20 cellular contexts compared by ENCODE assay signal in the genomic region with DNA sequence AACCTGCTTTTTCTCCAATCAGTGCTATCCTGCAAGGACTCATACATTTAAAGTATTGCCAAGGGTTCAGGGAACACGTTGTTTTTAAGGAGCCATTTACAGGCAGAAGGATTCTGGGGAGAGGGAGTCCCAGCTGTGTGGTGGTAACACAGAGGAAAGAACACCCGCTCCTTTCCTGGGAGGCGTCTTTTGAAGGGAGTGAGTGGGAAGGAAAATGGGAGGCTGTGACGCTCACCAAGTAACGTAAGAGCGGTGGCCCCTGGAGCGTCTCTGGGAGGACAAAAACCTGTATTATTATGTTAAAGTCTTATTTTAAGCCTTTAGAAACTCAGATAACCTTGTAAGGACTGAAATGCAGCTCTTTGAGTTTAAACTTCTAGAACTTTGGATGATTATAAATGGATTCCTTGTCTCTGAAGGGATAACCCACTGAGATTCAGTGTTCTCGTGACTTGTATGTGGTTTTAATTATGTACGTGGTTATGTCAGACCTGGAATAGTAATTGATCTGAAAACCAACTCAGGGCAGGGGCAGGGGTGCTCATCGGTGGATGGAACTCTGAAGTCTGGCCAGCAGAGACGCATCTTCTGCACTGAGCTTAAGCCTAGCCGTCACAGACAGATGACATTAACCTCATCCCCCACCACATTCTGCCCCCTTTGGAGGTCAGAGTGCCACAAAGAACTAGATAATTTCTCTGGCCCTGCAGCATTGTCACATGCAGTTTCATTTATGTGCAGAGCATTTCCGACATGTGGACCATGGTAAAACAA. TPM values are rescaled to one million over a fixed set of nuclear protein-coding genes. Genes with fewer than 3 reads are reported as not detected.
DNase-seq lines count a peak whose midpoint lies in the region; ATAC-seq, FAIRE-seq and TF ChIP-seq lines count a peak whose summit lies in the region.
"Had no signal": no experiment of that assay in that cellular context is flagged by ENCODE, and none has a peak within 500 bp of the region (broad histone marks: within the 10 kb centered on the region; RNA-seq: fewer than 3 reads in every experiment).

No MANE protein-coding gene starts in this region.

- no peak overlapping the region for H3K4me3 ChIP-seq in CD4-positive, CD25-positive, alpha-beta regulatory T cell (ENCODE audit: low read depth, low read length)
- no peak overlapping the region for H3K4me3 ChIP-seq in NT2/D1 (ENCODE audit: insufficient read length, low read depth)
- H3K4me3 ChIP-seq: Peyer's patch had no signal

- H3K4me1 Mint-ChIP-seq in CD4-positive, CD25-positive, alpha-beta regulatory T cell: peaks cover 9 to 31% (median 14%) of the 10 kb centered on the region in 4 donors
- peaks cover 23% of the 10 kb centered on the region for H3K4me1 Mint-ChIP-seq in osteocyte (ENCODE audit: unreplicated experiment)
- no peaks in the 10 kb centered on the region for H3K4me1 Mint-ChIP-seq in activated T-helper 1 cell treated with anti-CD3 and anti-CD28 coated beads, Interleukin-12 subunit alpha, Interleukin-12 subunit beta, Interleukin-2, Interleukin-4 antibody, amounts not matched to agents 30 ng/mL and 10 ng/mL and 1 ng/mL, durations not matched to agents 14 hours and 24 hours and 36 hours (ENCODE audit: low read depth)

- no peak for FAIRE-seq in RCC 7860 (lab: Jason Lieb, UNC)
- FAIRE-seq: D721Med had no signal

- no peaks in the 10 kb centered on the region for H3K9me3 ChIP-seq in CD4-positive, CD25-positive, alpha-beta regulatory T cell (ENCODE audit: control insufficient read depth in 2 of 2, low read length in 2 of 2)
- H3K9me3 ChIP-seq in NT2/D1 (ENCODE audit: insufficient read depth, low read length): no peaks in the 10 kb centered on the region
- H3K9me3 ChIP-seq: BE2C, Peyer's patch had no signal

- H3K36me3 Mint-ChIP-seq in CD4-positive, CD25-positive, alpha-beta regulatory T cell: peaks cover 31% of the 10 kb centered on the region
- H3K36me3 Mint-ChIP-seq in osteocyte (ENCODE audit: unreplicated experiment): peaks cover 31% of the 10 kb centered on the region
- peaks cover 8% of the 10 kb centered on the region for H3K36me3 Mint-ChIP-seq in activated T-helper 1 cell treated with anti-CD3 and anti-CD28 coated beads, Interleukin-12 subunit alpha, Interleukin-12 subunit beta, Interleukin-2, Interleukin-4 antibody, amounts not matched to agents 30 ng/mL and 10 ng/mL and 1 ng/mL, durations not matched to agents 14 hours and 24 hours and 36 hours (ENCODE audit: low read depth)

- peaks cover 0 to 1% (median 0%) of the 10 kb centered on the region in 7 donors for H3K9me3 Mint-ChIP-seq in CD4-positive, CD25-positive, alpha-beta regulatory T cell
- no peaks in the 10 kb centered on the region for H3K9me3 Mint-ChIP-seq in osteocyte (ENCODE audit: unreplicated experiment)
- no peaks in the 10 kb centered on the region for H3K9me3 Mint-ChIP-seq in activated T-helper 1 cell treated with anti-CD3 and anti-CD28 coated beads, Interleukin-12 subunit alpha, Interleukin-12 subunit beta, Interleukin-2, Interleukin-4 antibody, amounts not matched to agents 30 ng/mL and 10 ng/mL and 1 ng/mL, durations not matched to agents 14 hours and 24 hours and 36 hours
- H3K9me3 Mint-ChIP-seq: CD4-positive, alpha-beta memory T cell had no signal

- TF ChIP-seq CTCF in osteocyte (IDR thresholded peaks at IDR 0.05): no peak
- TF ChIP-seq CTCF in omental fat pad (IDR thresholded peaks at IDR 0.05): no peak

- peak overlapping the region in 2 of 3 donors; percentile 9 to 85 for H3K27ac Mint-ChIP-seq in CD4-positive, CD25-positive, alpha-beta regulatory T cell
- peak overlapping the region; percentile 18 for H3K27ac Mint-ChIP-seq in osteocyte (ENCODE audit: unreplicated experiment)
- no peak overlapping the region for H3K27ac Mint-ChIP-seq in activated T-helper 1 cell treated with anti-CD3 and anti-CD28 coated beads, Interleukin-12 subunit alpha, Interleukin-12 subunit beta, Interleukin-2, Interleukin-4 antibody, amounts not matched to agents 30 ng/mL and 10 ng/mL and 1 ng/mL, durations not matched to agents 14 hours and 24 hours and 36 hours

- H3K27me3 ChIP-seq in CD4-positive, CD25-positive, alpha-beta regulatory T cell (ENCODE audit: control insufficient read depth, insufficient read depth, low read length): no peaks in the 10 kb centered on the region
- H3K27me3 ChIP-seq in NT2/D1 (ENCODE audit: insufficient read depth, insufficient read length): no peaks in the 10 kb centered on the region
- H3K27me3 ChIP-seq: BE2C, Peyer's patch had no signal

- H3K27ac ChIP-seq in CD4-positive, CD25-positive, alpha-beta regulatory T cell (ENCODE audit: insufficient read depth, low read length, poor library complexity, severe bottlenecking): no peak overlapping the region
- H3K27ac ChIP-seq: Peyer's patch had no signal

- H3K36me3 ChIP-seq in CD4-positive, CD25-positive, alpha-beta regulatory T cell (ENCODE audit: control insufficient read depth, insufficient read depth, low read length): peaks cover 45% of the 10 kb centered on the region
- H3K36me3 ChIP-seq in NT2/D1 (ENCODE audit: insufficient read depth, insufficient read length, low read length): peaks cover 76% of the 10 kb centered on the region

- no peak overlapping the region for H3K4me3 Mint-ChIP-seq in CD4-positive, CD25-positive, alpha-beta regulatory T cell
- no peak overlapping the region for H3K4me3 Mint-ChIP-seq in osteocyte (ENCODE audit: unreplicated experiment)
- H3K4me3 Mint-ChIP-seq in activated T-helper 1 cell treated with anti-CD3 and anti-CD28 coated beads, Interleukin-12 subunit alpha, Interleukin-12 subunit beta, Interleukin-2, Interleukin-4 antibody, amounts not matched to agents 30 ng/mL and 10 ng/mL and 1 ng/mL, durations not matched to agents 14 hours and 24 hours and 36 hours: no peak overlapping the region
- H3K4me3 Mint-ChIP-seq: CD4-positive, alpha-beta memory T cell had no signal

- H3K4me1 ChIP-seq in CD4-positive, CD25-positive, alpha-beta regulatory T cell (ENCODE audit: control insufficient read depth, insufficient read depth, low read length, poor library complexity, severe bottlenecking): peaks cover 6% of the 10 kb centered on the region
- peaks cover 2% of the 10 kb centered on the region for H3K4me1 ChIP-seq in NT2/D1 (ENCODE audit: insufficient read depth, insufficient read length)
- H3K4me1 ChIP-seq: BE2C, Peyer's patch had no signal

- intact Hi-C loops in activated T-helper 1 cell treated with anti-CD3 and anti-CD28 coated beads, Interleukin-12 subunit alpha, Interleukin-12 subunit beta, Interleukin-2, Interleukin-4 antibody, amounts not matched to agents 30 ng/mL and 10 ng/mL and 1 ng/mL, durations not matched to agents 14 hours and 24 hours and 36 hours (cut with micrococcal nuclease): no loop called here

- no peak for ATAC-seq in CD4-positive, CD25-positive, alpha-beta regulatory T cell (ENCODE audit: low read depth in 2 of 2)
- ATAC-seq in omental fat pad (ENCODE audit: low FRiP score): no peak

- DNase-seq in CD4-positive, CD25-positive, alpha-beta regulatory T cell: no peak
- DNase-seq in NT2/D1 (ENCODE audit: low read depth, low spot score) (no peak), epidermal melanocyte (ENCODE audit: insufficient read length, low spot score) (peak; percentile 62), osteocyte (ENCODE audit: extremely low spot score, unreplicated experiment) (no peak), RCC 7860 (ENCODE audit: low spot score) (no peak), NCI-H446 treated with DMSO at 0.1 percent for 48 hours (lab: John Stamatoyannopoulos, UW) (no peak), omental fat pad (ENCODE audit: low spot score) (no peak)
- DNase-seq in activated T-helper 1 cell treated with anti-CD3 and anti-CD28 coated beads, Interleukin-12 subunit alpha, Interleukin-12 subunit beta, Interleukin-2, Interleukin-4 antibody, amounts not matched to agents 30 ng/mL and 10 ng/mL and 1 ng/mL, durations not matched to agents 14 hours and 24 hours and 36 hours (ENCODE audit: low spot score): no peak
- DNase-seq: 8988T; BE2C; CD4-positive, alpha-beta memory T cell; DMS79; NCI-H1092; NCI-H146; NCI-H2081; NCI-H524; Peyer's patch; Right ventricle myocardium superior had no signal

- H3K27me3 Mint-ChIP-seq in CD4-positive, CD25-positive, alpha-beta regulatory T cell: peaks cover 7% of the 10 kb centered on the region
- no peaks in the 10 kb centered on the region for H3K27me3 Mint-ChIP-seq in osteocyte (ENCODE audit: unreplicated experiment)
- H3K27me3 Mint-ChIP-seq in activated T-helper 1 cell treated with anti-CD3 and anti-CD28 coated beads, Interleukin-12 subunit alpha, Interleukin-12 subunit beta, Interleukin-2, Interleukin-4 antibody, amounts not matched to agents 30 ng/mL and 10 ng/mL and 1 ng/mL, durations not matched to agents 14 hours and 24 hours and 36 hours (ENCODE audit: insufficient read depth): no peaks in the 10 kb centered on the region
- H3K27me3 Mint-ChIP-seq: CD4-positive, alpha-beta memory T cell had no signal

- peak overlapping the region; percentile 34 for H3K9ac ChIP-seq in NT2/D1 (ENCODE audit: insufficient read length, low read depth)

RNA-seq across cellular contexts. Expression of a gene that starts 41.9 kb away (rescaled TPM):
- not detected for total RNA-seq in CD4-positive, CD25-positive, alpha-beta regulatory T cell
- not detected for polyA plus RNA-seq in CD4-positive, CD25-positive, alpha-beta regulatory T cell
- total RNA-seq in osteocyte: not detected in 2 replicates
- total RNA-seq in activated T-helper 1 cell treated with anti-CD3 and anti-CD28 coated beads, Interleukin-12 subunit alpha, Interleukin-12 subunit beta, Interleukin-2, Interleukin-4 antibody, amounts not matched to agents 30 ng/mL and 10 ng/mL and 1 ng/mL, durations not matched to agents 14 hours and 24 hours and 36 hours: not detected in 2 replicates
- total RNA-seq in omental fat pad: not detected
- total RNA-seq: CD4-positive, alpha-beta memory T cell; MCF 10A; Peyer's patch; Right ventricle myocardium superior had no signal
- polyA plus RNA-seq: CD4-positive, alpha-beta memory T cell had no signal
